In the genomic region with DNA sequence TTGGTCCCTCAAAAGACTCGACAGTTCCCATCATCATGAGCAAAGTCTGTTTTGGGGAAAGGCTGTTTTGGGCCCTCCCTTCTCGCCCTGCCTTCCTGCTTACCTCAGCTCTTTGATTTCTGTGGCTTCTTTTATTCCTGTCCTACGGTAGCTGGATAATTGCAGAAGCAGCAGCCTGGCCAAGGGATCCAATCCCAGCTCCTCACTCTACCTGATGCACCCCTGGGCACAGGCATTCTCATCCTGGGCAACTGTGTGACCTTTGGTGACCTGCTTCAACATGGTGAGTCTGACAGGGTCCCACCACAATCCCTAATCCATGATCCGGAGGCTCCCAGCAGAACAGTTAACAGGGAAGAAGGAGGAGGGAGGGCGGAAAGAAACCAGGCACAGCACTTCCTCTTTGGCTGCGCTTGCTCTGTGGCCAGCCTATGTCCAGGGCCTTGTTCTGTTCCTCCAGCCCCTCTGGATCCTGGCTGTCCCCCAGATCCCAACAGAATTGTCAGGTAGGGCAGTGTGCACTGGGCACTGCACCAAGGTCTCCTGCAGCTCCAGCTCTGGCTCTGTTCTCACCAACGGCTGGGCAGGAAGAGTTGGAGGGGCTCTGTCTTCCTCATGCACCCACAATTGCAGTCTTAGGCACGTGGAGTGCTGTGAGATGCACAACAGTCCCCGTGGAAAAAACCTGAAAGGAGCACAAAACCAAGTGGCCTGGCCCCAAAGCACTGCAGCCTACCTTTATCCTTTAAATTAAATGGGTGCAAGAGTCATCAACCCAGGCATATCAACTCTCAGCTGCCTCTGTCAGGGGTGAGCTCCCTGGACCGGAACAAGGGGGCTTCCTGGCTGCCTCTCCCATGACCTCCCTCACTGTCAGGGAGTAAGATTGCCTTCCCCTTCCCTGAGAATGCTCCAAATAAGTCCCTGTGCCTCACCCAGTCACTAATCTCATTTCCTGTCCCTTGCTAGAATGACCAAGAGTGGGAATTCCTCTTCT, we compare ENCODE assay signal across 24 cellular contexts.
"Had no signal": no experiment of that assay in that cellular context is flagged by ENCODE, and none has a peak within 500 bp of the region (broad histone marks: within the 10 kb centered on the region; RNA-seq: fewer than 3 reads in every experiment).

No MANE protein-coding gene starts in this region.

- H3K4me1 ChIP-seq: colonic mucosa, left ventricle myocardium inferior, tibial nerve had no signal

- ATAC-seq: activated CD8-positive, alpha-beta T cell treated with anti-CD3 and anti-CD28 coated beads, Interleukin-2, amount 10 ng/mL, durations not matched to agents 7 days and 5 days; activated naive CD8-positive, alpha-beta T cell treated with anti-CD3 and anti-CD28 coated beads, Interleukin-2, amount 50 U/mL, for 24 hours; mucosa of descending colon had no signal

- DNase-seq: activated CD4-positive, alpha-beta T cell treated with anti-CD3 and anti-CD28 coated beads, Interleukin-2, amount 10 ng/mL, durations not matched to agents 24 days and 14 days; activated CD4-positive, CD25-positive, alpha-beta regulatory T cell; activated CD8-positive, alpha-beta memory T cell treated with anti-CD3 and anti-CD28 coated beads, Interleukin-2, amount 50 U/mL, for 48 hours; activated CD8-positive, alpha-beta T cell treated with anti-CD3 and anti-CD28 coated beads, Interleukin-2, amount 10 ng/mL, durations not matched to agents 7 days and 5 days; activated effector memory CD4-positive, alpha-beta T cell treated with Interleukin-2 at 50 U/mL for 16 hours; activated naive CD4-positive, alpha-beta T cell treated with anti-CD3 and anti-CD28 coated beads, Interleukin-2, amount 10 ng/mL, durations not matched to agents 7 days and 5 days; activated naive CD8-positive, alpha-beta T cell treated with anti-CD3 and anti-CD28 coated beads, Interleukin-2, amount 50 U/mL, for 24 hours; anterior cingulate cortex; central memory CD4-positive, alpha-beta T cell; colonic mucosa; erythroblast; foreskin melanocyte; kidney; left ventricle myocardium inferior; mucosa of descending colon; naive B cell; stimulated activated naive CD4-positive, alpha-beta T cell treated with Interleukin-2 at 50 U/mL for 16 hours; substantia nigra; T-helper 1 cell; T-helper 9 cell had no signal

- H3K9me3 ChIP-seq: colonic mucosa, left ventricle myocardium inferior, mucosa of descending colon, tibial nerve had no signal

- H3K27ac Mint-ChIP-seq: activated CD4-positive, alpha-beta T cell treated with anti-CD3 and anti-CD28 coated beads, Interleukin-2, amount 10 ng/mL, durations not matched to agents 24 days and 14 days; activated CD8-positive, alpha-beta T cell treated with anti-CD3 and anti-CD28 coated beads, Interleukin-2, amount 10 ng/mL, durations not matched to agents 7 days and 5 days; activated naive CD4-positive, alpha-beta T cell treated with anti-CD3 and anti-CD28 coated beads, Interleukin-2, amount 10 ng/mL, durations not matched to agents 7 days and 5 days; activated naive CD8-positive, alpha-beta T cell treated with anti-CD3 and anti-CD28 coated beads, Interleukin-2, amount 50 U/mL, for 24 hours; brain; memory B cell; naive B cell had no signal

- FAIRE-seq: endometrium, kidney had no signal

- H3K27me3 ChIP-seq: colonic mucosa, tibial nerve had no signal

- H3K27me3 Mint-ChIP-seq: activated CD4-positive, alpha-beta T cell treated with anti-CD3 and anti-CD28 coated beads, Interleukin-2, amount 10 ng/mL, durations not matched to agents 24 days and 14 days; activated naive CD8-positive, alpha-beta T cell treated with anti-CD3 and anti-CD28 coated beads, Interleukin-2, amount 50 U/mL, for 24 hours had no signal

- H3K4me3 Mint-ChIP-seq: activated CD4-positive, alpha-beta T cell treated with anti-CD3 and anti-CD28 coated beads, Interleukin-2, amount 10 ng/mL, durations not matched to agents 24 days and 14 days; activated CD8-positive, alpha-beta T cell treated with anti-CD3 and anti-CD28 coated beads, Interleukin-2, amount 10 ng/mL, durations not matched to agents 7 days and 5 days; activated naive CD4-positive, alpha-beta T cell treated with anti-CD3 and anti-CD28 coated beads, Interleukin-2, amount 10 ng/mL, durations not matched to agents 7 days and 5 days; activated naive CD8-positive, alpha-beta T cell treated with anti-CD3 and anti-CD28 coated beads, Interleukin-2, amount 50 U/mL, for 24 hours; brain; memory B cell; naive B cell had no signal

- H3K27ac ChIP-seq: colonic mucosa, left ventricle myocardium inferior, tibial nerve had no signal

- H3K4me3 ChIP-seq: colonic mucosa, left ventricle myocardium inferior, mucosa of descending colon, tibial nerve had no signal

- H3K36me3 Mint-ChIP-seq: activated naive CD4-positive, alpha-beta T cell treated with anti-CD3 and anti-CD28 coated beads, Interleukin-2, amount 10 ng/mL, durations not matched to agents 7 days and 5 days; brain; memory B cell; naive B cell had no signal

- H3K4me1 Mint-ChIP-seq: activated naive CD4-positive, alpha-beta T cell treated with anti-CD3 and anti-CD28 coated beads, Interleukin-2, amount 10 ng/mL, durations not matched to agents 7 days and 5 days; activated naive CD8-positive, alpha-beta T cell treated with anti-CD3 and anti-CD28 coated beads, Interleukin-2, amount 50 U/mL, for 24 hours; memory B cell; naive B cell had no signal

- H3K36me3 ChIP-seq: colonic mucosa, left ventricle myocardium inferior, tibial nerve had no signal

- H3K9me3 Mint-ChIP-seq: activated CD4-positive, alpha-beta T cell treated with anti-CD3 and anti-CD28 coated beads, Interleukin-2, amount 10 ng/mL, durations not matched to agents 24 days and 14 days; activated naive CD4-positive, alpha-beta T cell treated with anti-CD3 and anti-CD28 coated beads, Interleukin-2, amount 10 ng/mL, durations not matched to agents 7 days and 5 days; activated naive CD8-positive, alpha-beta T cell treated with anti-CD3 and anti-CD28 coated beads, Interleukin-2, amount 50 U/mL, for 24 hours; brain; memory B cell; naive B cell had no signal
